8 cellular contexts compared by ENCODE assay signal in the genomic region with DNA sequence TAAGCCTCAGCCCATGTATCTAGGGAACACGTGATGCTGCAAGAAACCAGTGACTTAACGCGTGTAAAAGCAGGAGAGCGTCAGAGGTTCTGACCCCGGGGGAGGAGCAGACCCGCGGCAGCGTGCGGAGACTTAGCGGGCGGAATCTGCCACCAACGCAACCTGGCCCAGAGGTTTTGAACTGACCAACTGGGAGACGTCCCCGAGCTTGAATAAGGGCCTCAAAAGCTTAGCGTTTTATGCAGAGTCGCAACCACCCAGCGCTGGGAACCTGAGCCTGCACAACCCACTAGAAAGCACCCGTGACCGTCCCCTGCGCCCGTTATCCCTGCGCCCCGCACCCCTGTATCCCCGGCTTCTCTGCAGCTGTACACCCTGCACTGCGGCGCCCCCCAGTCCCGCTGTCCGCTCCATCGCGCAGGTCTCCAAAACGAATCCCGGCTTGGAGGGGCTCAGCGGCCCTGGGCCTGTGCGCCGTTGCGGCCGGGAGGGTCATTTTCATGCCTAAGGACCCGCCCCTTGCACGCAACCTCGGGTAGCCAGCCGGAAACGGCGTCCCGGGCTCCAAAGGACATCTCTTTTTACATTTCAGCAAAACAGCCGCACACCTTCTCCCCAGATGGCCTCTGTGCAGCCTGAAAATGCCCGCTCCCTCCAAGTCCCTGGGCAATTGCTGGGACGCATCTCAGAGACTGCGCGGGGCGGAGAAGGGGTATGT. TPM values are rescaled to one million over a fixed set of nuclear protein-coding genes. Genes with fewer than 3 reads are reported as not detected.
DNase-seq lines count a peak whose midpoint lies in the region; ATAC-seq, FAIRE-seq and TF ChIP-seq lines count a peak whose summit lies in the region.

No MANE protein-coding gene starts in this region.

- peak; percentile 6 for DNase-seq in NCI-H510A (lab: John Stamatoyannopoulos, UW)
- peak in 39 of 61 donors; percentile 7 to 73 (median 32) for DNase-seq in caudate nucleus (lab: John Stamatoyannopoulos, UW)
- DNase-seq in kidney: no peak
- DNase-seq in stimulated activated CD4-positive, alpha-beta T cell treated with anti-CD3 and anti-CD28 coated beads, Interleukin-1b, Interleukin-23, amount 100 ng/mL, for 48 hours: peak; percentile 34
- no peak for DNase-seq in NCI-H82 treated with DMSO at 0.1 percent for 48 hours (lab: John Stamatoyannopoulos, UW; ENCODE audit: unreplicated experiment)

- peaks cover 0 to 3% of the 10 kb centered on the region in 2 donors for H3K4me1 ChIP-seq in kidney (ENCODE audit: control insufficient read depth in 1 of 2, insufficient read depth in 1 of 2, low read depth in 1 of 2, low read length in 2 of 2)

- peak overlapping the region; percentile 49 for H3K27ac ChIP-seq in 22Rv1
- no peak overlapping the region for H3K27ac ChIP-seq in caudate nucleus (ENCODE audit: low read depth, low read length)
- no peak overlapping the region for H3K27ac ChIP-seq in kidney (ENCODE audit: low read depth in 2 of 2, low read length in 2 of 2)

- FAIRE-seq in kidney (lab: Jason Lieb, UNC): no peak

- H3K9me3 ChIP-seq in kidney (ENCODE audit: control insufficient read depth in 1 of 2, low read length in 2 of 2): no peaks in the 10 kb centered on the region

- no peaks in the 10 kb centered on the region for H3K36me3 ChIP-seq in kidney (ENCODE audit: control insufficient read depth in 1 of 2, insufficient read depth in 2 of 2, low read length in 2 of 2)

- ATAC-seq in GM18520 (IDR thresholded peaks at IDR 0.05; ENCODE audit: unreplicated experiment) (peak; percentile 57), GM18870 (IDR thresholded peaks at IDR 0.05; ENCODE audit: unreplicated experiment) (no peak)

- intact Hi-C loops in kidney (cut with DNase I): no loop called here

- peak overlapping the region; percentile 25 to 39 for H3K4me3 ChIP-seq in kidney (ENCODE audit: low read length in 2 of 2)

- H3K9ac ChIP-seq in kidney (ENCODE audit: low read length in 2 of 2): no peak overlapping the region

- TF ChIP-seq CTCF in 22Rv1 (IDR thresholded peaks at IDR 0.05) (no peak), kidney (IDR thresholded peaks at IDR 0.05; ENCODE audit: borderline replicate concordance, extremely low read depth, insufficient read depth) (no peak)

RNA-seq across cellular contexts. Expression of a gene that starts 29.4 kb away (rescaled TPM):
- 6.5 TPM for total RNA-seq in kidney
- 1.3 TPM for polyA plus RNA-seq in kidney (ENCODE audit: insufficient read depth, low read depth, low replicate concordance)

RNA-seq across cellular contexts. Expression of a gene that starts 39.4 kb away (rescaled TPM):
- total RNA-seq in kidney: 24.2 TPM
- polyA plus RNA-seq in kidney (ENCODE audit: insufficient read depth, low read depth, low replicate concordance): 10.9 TPM

RNA-seq across cellular contexts. Expression of a gene that starts 41.2 kb away (rescaled TPM):
- total RNA-seq in kidney: 137 TPM
- polyA plus RNA-seq in kidney (ENCODE audit: insufficient read depth, low read depth, low replicate concordance): 85.2 TPM

Comparison
In these comparisons a context has a peak if more than half of its experiments do, and no peak if none do; other contexts are left out.
1. DNase-seq: peak in NCI-H510A (single experiment), caudate nucleus (39 of 61) and stimulated activated CD4-positive, alpha-beta T cell treated with anti-CD3 and anti-CD28 coated beads, Interleukin-1b, Interleukin-23, amount 100 ng/mL, for 48 hours (single experiment); none in kidney (single experiment) and NCI-H82 treated with DMSO at 0.1 percent for 48 hours (single experiment).